ENCODE assay signal across 16 cellular contexts in the genomic region with DNA sequence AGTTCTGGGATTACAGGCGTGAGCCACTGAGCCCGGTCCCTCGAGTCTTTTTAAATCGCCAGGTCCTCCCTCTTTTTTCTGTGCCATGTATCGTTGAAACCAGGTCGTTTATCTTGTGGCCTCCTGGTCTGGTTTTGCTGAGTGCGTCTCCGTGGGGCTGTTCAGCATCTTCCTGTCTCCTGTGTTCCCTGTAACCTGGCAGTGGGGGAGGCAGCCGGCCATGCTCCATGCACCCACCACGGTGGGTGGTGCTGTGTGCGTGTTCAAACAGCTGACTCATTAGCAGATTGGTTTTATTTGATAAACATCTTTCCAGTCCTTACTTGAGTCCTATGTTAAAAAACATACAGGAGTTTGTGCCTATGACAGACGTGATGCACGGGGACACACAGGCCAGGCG. TPM values are rescaled to one million over a fixed set of nuclear protein-coding genes. Genes with fewer than 3 reads are reported as not detected.
"Had no signal": no experiment of that assay in that cellular context is flagged by ENCODE, and none has a peak within 500 bp of the region (broad histone marks: within the 10 kb centered on the region; RNA-seq: fewer than 3 reads in every experiment).

No MANE protein-coding gene starts in this region.

- ATAC-seq: mucosa of descending colon; naive thymus-derived CD8-positive, alpha-beta T cell; psoas muscle; right lobe of liver; upper lobe of right lung had no signal

- H3K27me3 Mint-ChIP-seq: memory B cell; naive thymus-derived CD8-positive, alpha-beta T cell had no signal

- H3K27ac Mint-ChIP-seq: memory B cell had no signal

- H3K36me3 Mint-ChIP-seq: memory B cell had no signal

- DNase-seq: activated CD8-positive, alpha-beta memory T cell treated with anti-CD3 and anti-CD28 coated beads for 24 hours; activated naive CD4-positive, alpha-beta T cell treated with anti-CD3 and anti-CD28 coated beads, Interleukin-2, amount 10 ng/mL, durations not matched to agents 7 days and 5 days; dorsolateral prefrontal cortex; hippocampal formation; kidney; left ventricle myocardium inferior; mucosa of descending colon; naive thymus-derived CD8-positive, alpha-beta T cell; psoas muscle; SJCRH30; stomach; testis; upper lobe of right lung had no signal

- H3K9me3 Mint-ChIP-seq: activated naive CD4-positive, alpha-beta T cell treated with anti-CD3 and anti-CD28 coated beads, Interleukin-2, amount 10 ng/mL, durations not matched to agents 7 days and 5 days; memory B cell; naive thymus-derived CD8-positive, alpha-beta T cell had no signal

RNA-seq across cellular contexts. Expression of a gene that starts 2.7 kb away (rescaled TPM):
- total RNA-seq: osteoblast, SJCRH30, stomach, testis had no signal
